ENCODE assay signal across 7 cellular contexts in the genomic region with DNA sequence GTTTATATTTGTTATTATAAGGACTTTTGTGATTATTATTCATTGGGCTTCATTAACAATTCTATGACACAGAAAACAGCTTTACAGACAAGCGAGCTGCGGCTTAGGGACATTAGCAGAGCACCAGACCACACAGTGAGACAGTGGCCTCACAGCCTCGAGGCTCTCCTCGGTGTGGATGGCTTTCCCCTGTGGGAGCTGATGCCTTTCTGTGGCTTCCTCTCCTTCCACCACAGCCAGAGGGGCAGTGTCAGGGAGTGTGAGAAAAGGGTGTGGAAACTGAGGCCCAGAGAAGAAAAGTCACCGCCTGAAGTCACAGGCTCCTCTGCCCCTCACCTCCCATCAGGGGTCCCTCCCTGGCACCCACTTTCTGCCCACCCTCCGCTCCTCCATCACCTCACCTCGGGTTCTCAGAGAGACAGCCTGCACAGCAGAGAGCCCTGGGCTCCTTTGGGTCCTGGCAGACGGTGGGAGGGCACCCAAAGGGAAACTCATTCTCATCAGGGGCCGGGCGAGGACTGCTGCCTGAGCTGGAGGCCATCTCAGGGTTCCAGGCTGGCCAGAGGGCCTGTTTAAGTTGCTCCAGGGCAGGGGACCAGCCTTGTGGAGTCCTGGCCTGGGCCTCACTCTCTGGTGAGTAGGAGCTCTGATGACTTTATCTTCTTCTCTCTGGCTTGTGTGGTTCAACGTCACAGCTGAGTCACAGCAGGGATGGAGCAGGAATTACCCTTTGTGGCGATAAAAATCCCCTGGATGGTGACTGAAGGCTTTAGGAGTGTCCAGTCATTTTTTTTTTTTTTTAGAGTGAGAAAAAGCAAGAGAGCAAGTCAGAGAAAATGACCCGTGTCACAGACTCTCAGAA. TPM values are rescaled to one million over a fixed set of nuclear protein-coding genes. Genes with fewer than 3 reads are reported as not detected.
DNase-seq lines count a peak whose midpoint lies in the region; ATAC-seq, FAIRE-seq and TF ChIP-seq lines count a peak whose summit lies in the region.

No MANE protein-coding gene starts in this region.

- FAIRE-seq in endothelial cell of umbilical vein (lab: Jason Lieb, UNC), result peak; percentile 85

- intact Hi-C loops in endothelial cell of umbilical vein (cut with micrococcal nuclease), result loop anchor here (1.0 kb wide), 1 partner anchor 31 kb away; no protein-coding TSS in a partner anchor

- H3K4me3 ChIP-seq in endothelial cell of umbilical vein (replicated peaks in 1 of 3; ENCODE audit: insufficient read depth in 1 of 3, low read depth in 1 of 3, low read length in 3 of 3) (no peak overlapping the region), skeletal muscle cell (ENCODE audit: low read depth, low read length) (no peak overlapping the region)

- peak overlapping the region; percentile 98 for H3K27ac Mint-ChIP-seq in activated CD4-positive, alpha-beta T cell treated with anti-CD3 and anti-CD28 coated beads, Interleukin-2, amount 10 ng/mL, durations not matched to agents 7 days and 5 days

- H3K4me1 ChIP-seq in endothelial cell of umbilical vein (ENCODE audit: control insufficient read depth, extremely low read depth, insufficient read depth, low read length), result peaks cover 23% of the 10 kb centered on the region

- H3K9me3 Mint-ChIP-seq in activated CD4-positive, alpha-beta T cell treated with anti-CD3 and anti-CD28 coated beads, Interleukin-2, amount 10 ng/mL, durations not matched to agents 7 days and 5 days, result no peaks in the 10 kb centered on the region

- TF ChIP-seq POLR2A in GM19193 (IDR thresholded peaks at IDR 0.05; ENCODE audit: extremely low read depth, insufficient read depth, insufficient read length) (peak; percentile 99), endothelial cell of umbilical vein (IDR thresholded peaks at IDR 0.05; ENCODE audit: low read depth, low read length) (no peak)

- BruUV-seq in endothelial cell of umbilical vein (replicated peaks; lab: Mats Ljungman, UMichigan), result TSS peak; percentile 51

- no peaks in the 10 kb centered on the region for H4K20me1 ChIP-seq in endothelial cell of umbilical vein (replicated peaks; ENCODE audit: control insufficient read depth, extremely low read depth, insufficient read depth, low read length)

- CTCF ChIA-PET in activated CD4-positive, alpha-beta T cell treated with anti-CD3 and anti-CD28 coated beads, Interleukin-2, amount 10 ng/mL, durations not matched to agents 7 days and 5 days (lab: Charles Lee), result interaction anchor here (0.6 to 2.2 kb wide), 6 partner anchors 9 to 52 kb away, joined by 3 to 10 read pairs (median 4); no protein-coding TSS in a partner anchor
- CTCF ChIA-PET in endothelial cell of umbilical vein (lab: Charles Lee), result interaction anchor here (0.9 to 1.0 kb wide), 3 partner anchors 8 to 11 kb away, joined by 3 to 4 read pairs (median 4); no protein-coding TSS in a partner anchor

- DNase-seq in activated CD4-positive, alpha-beta T cell treated with anti-CD3 and anti-CD28 coated beads, Interleukin-2, amount 10 ng/mL, durations not matched to agents 7 days and 5 days, result peak; percentile 62
- DNase-seq in endothelial cell of umbilical vein (ENCODE audit: low read depth, low spot score), result peak; percentile 62
- DNase-seq in skeletal muscle cell (ENCODE audit: low read depth), result peak; percentile 60
- DNase-seq in DMS114 treated with DMSO at 0.1 percent for 48 hours (lab: John Stamatoyannopoulos, UW; ENCODE audit: unreplicated experiment), result no peak
- no peak for DNase-seq in NCI-H524 (lab: John Stamatoyannopoulos, UW)

- H3K36me3 Mint-ChIP-seq in activated CD4-positive, alpha-beta T cell treated with anti-CD3 and anti-CD28 coated beads, Interleukin-2, amount 10 ng/mL, durations not matched to agents 7 days and 5 days (ENCODE audit: low read depth), result peaks cover 66% of the 10 kb centered on the region

- ATAC-seq in HG03378 (IDR thresholded peaks at IDR 0.05; ENCODE audit: unreplicated experiment), result peak; percentile 49

- dilution Hi-C loops in endothelial cell of umbilical vein (cut with MboI; ENCODE audit: extremely low pct_ligation_motif_present, low sequenced_read_pairs), result no loop called here

- peaks cover 84% of the 10 kb centered on the region for H3K4me1 Mint-ChIP-seq in activated CD4-positive, alpha-beta T cell treated with anti-CD3 and anti-CD28 coated beads, Interleukin-2, amount 10 ng/mL, durations not matched to agents 7 days and 5 days

- H3K79me2 ChIP-seq in endothelial cell of umbilical vein (ENCODE audit: control insufficient read depth, insufficient read depth, low read length), result no peaks in the 10 kb centered on the region

- H3K36me3 ChIP-seq in endothelial cell of umbilical vein (ENCODE audit: control insufficient read depth in 2 of 2, extremely low read depth in 1 of 2, insufficient read depth in 2 of 2, low read length in 2 of 2), result no peaks in the 10 kb centered on the region

- H3K27me3 Mint-ChIP-seq in activated CD4-positive, alpha-beta T cell treated with anti-CD3 and anti-CD28 coated beads, Interleukin-2, amount 10 ng/mL, durations not matched to agents 7 days and 5 days, result no peaks in the 10 kb centered on the region

- H3K27me3 ChIP-seq in endothelial cell of umbilical vein (ENCODE audit: control insufficient read depth in 2 of 2, insufficient read depth in 2 of 2, low read length in 2 of 2), result no peaks in the 10 kb centered on the region

- H2AFZ ChIP-seq in endothelial cell of umbilical vein (ENCODE audit: low read depth, low read length), result no peak overlapping the region

- POLR2A ChIA-PET in activated CD4-positive, alpha-beta T cell treated with anti-CD3 and anti-CD28 coated beads, Interleukin-2, amount 10 ng/mL, durations not matched to agents 7 days and 5 days (lab: Charles Lee), result interaction anchor here (0.6 to 1.8 kb wide), 7 partner anchors 29 to 53 kb away, joined by 3 to 6 read pairs (median 3); partner anchors contain the start of gene PHF19
- POLR2A ChIA-PET in endothelial cell of umbilical vein (lab: Charles Lee), result no interaction called here

- no peaks in the 10 kb centered on the region for H3K9me1 ChIP-seq in endothelial cell of umbilical vein (replicated peaks; ENCODE audit: control insufficient read depth, extremely low read depth, insufficient read depth, low read length)

- H3K4me3 Mint-ChIP-seq in activated CD4-positive, alpha-beta T cell treated with anti-CD3 and anti-CD28 coated beads, Interleukin-2, amount 10 ng/mL, durations not matched to agents 7 days and 5 days, result peak overlapping the region; percentile 92

- no peak for TF ChIP-seq CTCF in endothelial cell of umbilical vein (IDR thresholded peaks at IDR 0.05; ENCODE audit: extremely low read depth in 1 of 2, insufficient read depth in 1 of 2, low read depth in 1 of 2, low read length in 2 of 2)

- H3K9me3 ChIP-seq in endothelial cell of umbilical vein (replicated peaks; ENCODE audit: control insufficient read depth, insufficient read depth, low read length), result no peaks in the 10 kb centered on the region

- peak overlapping the region; percentile 52 for H3K27ac ChIP-seq in endothelial cell of umbilical vein (ENCODE audit: insufficient read depth, low read depth, low read length)

- peak overlapping the region; percentile 13 for H3K9ac ChIP-seq in endothelial cell of umbilical vein (replicated peaks; ENCODE audit: extremely low read depth, insufficient read depth, low read length)

- no peak overlapping the region for H3K4me2 ChIP-seq in endothelial cell of umbilical vein (ENCODE audit: insufficient read depth, low read length)

TF ChIP-seq in endothelial cell of umbilical vein, 7 proteins besides CTCF, POLR2A, EP300 and RAD21:
- TF ChIP-seq FOS (IDR thresholded peaks at IDR 0.05; ENCODE audit: borderline replicate concordance, insufficient read depth, low read length) (no peak), MYC (IDR thresholded peaks at IDR 0.05; ENCODE audit: low read depth, low read length) (no peak), POLR2AphosphoS5 (IDR thresholded peaks at IDR 0.05; ENCODE audit: insufficient read depth, low read depth, low read length) (no peak), JUN (IDR thresholded peaks at IDR 0.05; ENCODE audit: borderline replicate concordance, insufficient read depth, insufficient read length, low read depth) (no peak), EZH2 (IDR thresholded peaks at IDR 0.05; ENCODE audit: borderline replicate concordance, low read depth, low read length, severe bottlenecking) (no peak), GATA2 (IDR thresholded peaks at IDR 0.05; ENCODE audit: insufficient read depth, insufficient read length, low read depth, low read length) (no peak)
- TF ChIP-seq, protein P1, sequence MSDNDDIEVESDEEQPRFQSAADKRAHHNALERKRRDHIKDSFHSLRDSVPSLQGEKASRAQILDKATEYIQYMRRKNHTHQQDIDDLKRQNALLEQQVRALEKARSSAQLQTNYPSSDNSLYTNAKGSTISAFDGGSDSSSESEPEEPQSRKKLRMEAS (IDR thresholded peaks at IDR 0.05; ENCODE audit: insufficient read depth, insufficient read length), result no peak

RNA-seq across cellular contexts. Expression of gene TRAF1, which starts 0.8 kb away (rescaled TPM):
- total RNA-seq in activated CD4-positive, alpha-beta T cell treated with anti-CD3 and anti-CD28 coated beads, Interleukin-2, amount 10 ng/mL, durations not matched to agents 7 days and 5 days, result 10 to 100 TPM; 61.9 to 64.3 TPM
- total RNA-seq in endothelial cell of umbilical vein, result 1.4 and 2.0 TPM in 2 replicates
- polyA plus RNA-seq in endothelial cell of umbilical vein, result 2.6 and 2.8 TPM in 2 replicates
- polyA plus RNA-seq in endothelial cell of umbilical vein (2011; cell fraction: cytosol; rRNA removed), result 1.3 and 2.2 TPM in 2 replicates
- 9.0 and 10.0 TPM in 2 replicates for polyA plus RNA-seq in endothelial cell of umbilical vein (2011; cell fraction: nucleus; rRNA removed)
- 3.1 and 6.9 TPM in 2 replicates for polyA plus RNA-seq in endothelial cell of umbilical vein (2012)
- polyA minus RNA-seq in endothelial cell of umbilical vein, result 2.3 and 2.6 TPM in 2 replicates
- polyA minus RNA-seq in endothelial cell of umbilical vein (2011; cell fraction: cytosol; rRNA and poly(A)+ RNA removed), result 0.31 TPM
- polyA minus RNA-seq in endothelial cell of umbilical vein (2011; cell fraction: nucleus; rRNA and poly(A)+ RNA removed), result 3.0 TPM in 2 replicates

RNA-seq across cellular contexts. Expression of gene PHF19, which starts 48.8 kb away (rescaled TPM):
- 100 to 1,000 TPM; 331 to 351 TPM for total RNA-seq in activated CD4-positive, alpha-beta T cell treated with anti-CD3 and anti-CD28 coated beads, Interleukin-2, amount 10 ng/mL, durations not matched to agents 7 days and 5 days
- 138 and 153 TPM in 2 replicates for total RNA-seq in endothelial cell of umbilical vein
- polyA plus RNA-seq in endothelial cell of umbilical vein, result 101 and 102 TPM in 2 replicates
- polyA plus RNA-seq in endothelial cell of umbilical vein (2011; cell fraction: cytosol; rRNA removed), result 103 and 119 TPM in 2 replicates
- polyA plus RNA-seq in endothelial cell of umbilical vein (2011; cell fraction: nucleus; rRNA removed), result 121 and 131 TPM in 2 replicates
- polyA plus RNA-seq in endothelial cell of umbilical vein (2012), result 83.6 and 113 TPM in 2 replicates
- 87.7 and 89.1 TPM in 2 replicates for polyA minus RNA-seq in endothelial cell of umbilical vein
- polyA minus RNA-seq in endothelial cell of umbilical vein (2011; cell fraction: cytosol; rRNA and poly(A)+ RNA removed), result 67.3 TPM
- polyA minus RNA-seq in endothelial cell of umbilical vein (2011; cell fraction: nucleus; rRNA and poly(A)+ RNA removed), result 53.8 and 54.3 TPM in 2 replicates

Comparison
In these comparisons a context has a peak if more than half of its experiments do, and no peak if none do; other contexts are left out.
1. DNase-seq: peak in activated CD4-positive, alpha-beta T cell treated with anti-CD3 and anti-CD28 coated beads, Interleukin-2, amount 10 ng/mL, durations not matched to agents 7 days and 5 days (single experiment), endothelial cell of umbilical vein (single experiment) and skeletal muscle cell (single experiment); none in DMS114 treated with DMSO at 0.1 percent for 48 hours (single experiment) and NCI-H524 (0 of 2).
2. RNA of gene TRAF1, which starts 0.8 kb away (total RNA-seq): 61.9 to 64.3 TPM in activated CD4-positive, alpha-beta T cell treated with anti-CD3 and anti-CD28 coated beads, Interleukin-2, amount 10 ng/mL, durations not matched to agents 7 days and 5 days; 1.4 to 2.0 TPM in endothelial cell of umbilical vein; every median in the first group is over 10 times any median in the second.